ENCODE assay signal across 3 cellular contexts in the genomic region with DNA sequence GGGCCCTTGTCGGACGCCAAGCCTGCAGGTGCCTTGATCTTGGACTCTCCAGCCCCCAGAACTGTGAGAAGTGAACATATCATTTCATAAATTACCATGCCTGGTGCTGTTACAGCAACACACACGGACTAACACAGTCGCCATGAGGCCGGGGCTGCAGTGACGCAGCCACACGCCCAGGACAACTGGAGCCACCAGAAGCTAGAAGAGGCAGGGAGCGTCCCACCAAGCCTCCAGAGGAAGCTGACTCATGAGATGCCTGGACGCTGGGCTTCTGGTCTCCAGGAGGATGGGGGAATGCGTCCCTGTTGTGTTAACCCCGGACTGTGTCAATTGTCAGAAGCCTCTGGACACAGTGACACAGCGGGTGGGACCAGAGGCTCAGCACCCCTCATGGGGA. TPM values are rescaled to one million over a fixed set of nuclear protein-coding genes. Genes with fewer than 3 reads are reported as not detected.
"Had no signal": no experiment of that assay in that cellular context is flagged by ENCODE, and none has a peak within 500 bp of the region (broad histone marks: within the 10 kb centered on the region; RNA-seq: fewer than 3 reads in every experiment).

No MANE protein-coding gene starts in this region.

RNA-seq across cellular contexts. Expression of a gene that starts 6.2 kb away (rescaled TPM):
- total RNA-seq: LHCN-M2, OCI-LY7 had no signal
- polyA plus RNA-seq: IgD-negative memory B cell had no signal
